In genomic region chr12:122366685-122367475, GRCh38 we compare ENCODE assay signal across 1 cellular context.
TF ChIP-seq lines count a peak whose summit lies in the region.

No MANE protein-coding gene starts in this region.

TF ChIP-seq in HEK293, 187 proteins besides CTCF, POLR2A, EP300 and RAD21 (continued from another document and continues in another):
- TF ChIP-seq ZNF610 (tag by site-specific recombination; IDR thresholded peaks at IDR 0.05; ENCODE audit: borderline replicate concordance), result no peak
- TF ChIP-seq ZNF133 (tag by site-specific recombination; IDR thresholded peaks at IDR 0.05), result no peak
- no peak for TF ChIP-seq ZNF510 (tag by site-specific recombination; IDR thresholded peaks at IDR 0.05; ENCODE audit: insufficient replicate concordance)
- TF ChIP-seq ZBTB20 (tag by site-specific recombination; IDR thresholded peaks at IDR 0.05), result no peak
- no peak for TF ChIP-seq ZNF248 (tag by site-specific recombination; IDR thresholded peaks at IDR 0.05)
- no peak for TF ChIP-seq ZSCAN23 (tag by site-specific recombination; IDR thresholded peaks at IDR 0.05)
- no peak for TF ChIP-seq ZNF785 (tag by site-specific recombination; IDR thresholded peaks at IDR 0.05)
- TF ChIP-seq KLF17 (tag by site-specific recombination; IDR thresholded peaks at IDR 0.05), result no peak
- TF ChIP-seq TSHZ1 (tag by site-specific recombination; IDR thresholded peaks at IDR 0.05; ENCODE audit: borderline replicate concordance), result 0 out of 2 replicates have a peak, but pooled peaks have one; percentile 15
- TF ChIP-seq OVOL3 (tag by site-specific recombination; IDR thresholded peaks at IDR 0.05), result no peak
- no peak for TF ChIP-seq SCRT2 (tag by site-specific recombination; IDR thresholded peaks at IDR 0.05)
- peak; percentile 22; the same call in 1 of the 2 replicates for TF ChIP-seq SP3 (tag by site-specific recombination; IDR thresholded peaks at IDR 0.05)
- no peak for TF ChIP-seq ZNF558 (tag by site-specific recombination; IDR thresholded peaks at IDR 0.05)
- no peak for TF ChIP-seq ZNF548 (tag by site-specific recombination; IDR thresholded peaks at IDR 0.05)
- no peak for TF ChIP-seq TCF7L2 (IDR thresholded peaks at IDR 0.05; ENCODE audit: borderline replicate concordance, low read depth, low read length)
- TF ChIP-seq ZNF621 (tag by site-specific recombination; IDR thresholded peaks at IDR 0.05), result no peak
- TF ChIP-seq ZNF274 (IDR thresholded peaks at IDR 0.05; ENCODE audit: low read length), result no peak
- no peak for TF ChIP-seq ZNF274 (tag by site-specific recombination; IDR thresholded peaks at IDR 0.05; ENCODE audit: borderline replicate concordance)
- no peak for TF ChIP-seq HOXD13 (CRISPR knock-in tag; IDR thresholded peaks at IDR 0.05; ENCODE audit: borderline replicate concordance)
- no peak for TF ChIP-seq ELK4 (IDR thresholded peaks at IDR 0.05; ENCODE audit: borderline replicate concordance, low read depth, low read length)
- TF ChIP-seq ZNF571 (tag by site-specific recombination; IDR thresholded peaks at IDR 0.05), result no peak
- TF ChIP-seq ZNF23 (tag by site-specific recombination; IDR thresholded peaks at IDR 0.05; ENCODE audit: borderline replicate concordance), result no peak
- no peak for TF ChIP-seq GFI1B (tag by site-specific recombination; IDR thresholded peaks at IDR 0.05)
- TF ChIP-seq ZNF350 (tag by site-specific recombination; IDR thresholded peaks at IDR 0.05), result no peak
- TF ChIP-seq ZIC2 (tag by site-specific recombination; IDR thresholded peaks at IDR 0.05), result no peak
- no peak for TF ChIP-seq ZNF791 (tag by site-specific recombination; IDR thresholded peaks at IDR 0.05)
- TF ChIP-seq MYNN (tag by site-specific recombination; IDR thresholded peaks at IDR 0.05; ENCODE audit: borderline replicate concordance), result no peak
- TF ChIP-seq ZNF366 (tag by site-specific recombination; conservative IDR thresholded peaks at IDR 0.05), result peak; percentile 84
- no peak for TF ChIP-seq ZNF2 (tag by site-specific recombination; IDR thresholded peaks at IDR 0.05)
- no peak for TF ChIP-seq ZNF391 (tag by site-specific recombination; IDR thresholded peaks at IDR 0.05; ENCODE audit: borderline replicate concordance, low read depth)
- TF ChIP-seq ZNF266 (tag by site-specific recombination; IDR thresholded peaks at IDR 0.05; ENCODE audit: low read depth), result no peak
- TF ChIP-seq ZNF37A (tag by site-specific recombination; IDR thresholded peaks at IDR 0.05), result no peak
- TF ChIP-seq PRDM1 (tag by site-specific recombination; IDR thresholded peaks at IDR 0.05), result peak; percentile 50
- no peak for TF ChIP-seq WT1 (tag by site-specific recombination; IDR thresholded peaks at IDR 0.05)
- TF ChIP-seq ZNF324 (tag by site-specific recombination; IDR thresholded peaks at IDR 0.05), result 0 out of 2 replicates have a peak, but pooled peaks have one; percentile 52
- no peak for TF ChIP-seq KLF1 (tag by site-specific recombination; IDR thresholded peaks at IDR 0.05)
- TF ChIP-seq ZNF518A (tag by site-specific recombination; conservative IDR thresholded peaks at IDR 0.05; ENCODE audit: low read depth), result 0 out of 2 replicates have a peak, but pooled peaks have one; percentile 17
- TF ChIP-seq SETDB1 (IDR thresholded peaks at IDR 0.05; ENCODE audit: insufficient read length, low read length), result no peak
- no peak for TF ChIP-seq HOXC10 (CRISPR knock-in tag; IDR thresholded peaks at IDR 0.05)
- no peak for TF ChIP-seq PATZ1 (tag by site-specific recombination; IDR thresholded peaks at IDR 0.05)
- TF ChIP-seq ZNF280D (tag by site-specific recombination; IDR thresholded peaks at IDR 0.05), result no peak
- 0 out of 2 replicates have a peak, but pooled peaks have one; percentile 27 for TF ChIP-seq HIC1 (tag by site-specific recombination; IDR thresholded peaks at IDR 0.05)
- no peak for TF ChIP-seq ZNF146 (tag by site-specific recombination; IDR thresholded peaks at IDR 0.05)
- TF ChIP-seq SALL2 (tag by site-specific recombination; IDR thresholded peaks at IDR 0.05; ENCODE audit: borderline replicate concordance), result no peak
- no peak for TF ChIP-seq KLF16 (tag by site-specific recombination; IDR thresholded peaks at IDR 0.05)
- 0 out of 2 replicates have a peak, but pooled peaks have one; percentile 23 for TF ChIP-seq ZNF843 (tag by site-specific recombination; IDR thresholded peaks at IDR 0.05)
- TF ChIP-seq KLF8 (tag by site-specific recombination; IDR thresholded peaks at IDR 0.05), result peak; percentile 69; the same call in 1 of the 2 replicates
- peak; percentile 48 for TF ChIP-seq ZFHX2 (tag by site-specific recombination; conservative IDR thresholded peaks at IDR 0.05)
